ENCODE assay signal across 16 cellular contexts in genomic region chrX:25004485-25005032, GRCh38. TPM values are rescaled to one million over a fixed set of nuclear protein-coding genes. Genes with fewer than 3 reads are reported as not detected.
DNase-seq lines count a peak whose midpoint lies in the region; ATAC-seq and TF ChIP-seq lines count a peak whose summit lies in the region.
"Had no signal": no experiment of that assay in that cellular context is flagged by ENCODE, and none has a peak within 500 bp of the region (broad histone marks: within the 10 kb centered on the region; RNA-seq: fewer than 3 reads in every experiment).

No MANE protein-coding gene starts in this region.

- no peak overlapping the region for H3K4ac ChIP-seq in neuronal stem cell (ENCODE audit: low read length)

- H2BK15ac ChIP-seq in neuronal stem cell (ENCODE audit: low read length): no peak overlapping the region

- H3K27me3 ChIP-seq in left ventricle myocardium inferior (ENCODE audit: low read depth): peaks cover 78% of the 10 kb centered on the region
- peaks cover 0 to 75% (median 40%) of the 10 kb centered on the region in 4 donors for H3K27me3 ChIP-seq in esophagus muscularis mucosa
- H3K27me3 ChIP-seq in neuronal stem cell (ENCODE audit: control insufficient read depth in 3 of 3, insufficient read depth in 3 of 3, low read depth in 1 of 3, low read length in 3 of 3): peaks cover 17 to 73% (median 53%) of the 10 kb centered on the region in 3 experiments
- H3K27me3 ChIP-seq in vagina: peaks cover 4% of the 10 kb centered on the region

- DNase-seq in left ventricle myocardium inferior (no peak), cardiac septum (ENCODE audit: low spot score) (no peak), esophagus muscularis mucosa (ENCODE audit: extremely low spot score) (no peak), neuronal stem cell (ENCODE audit: low spot score) (no peak), vagina (ENCODE audit: extremely low spot score in 2 of 2) (no peak)
- DNase-seq in activated T-cell treated with anti-CD3 and anti-CD28 coated beads, Interleukin-2, amount 50 U/mL, for 4 hours: no peak
- no peak for DNase-seq in activated naive CD4-positive, alpha-beta T cell treated with Interleukin-2 at 50 U/mL for 16 hours
- DNase-seq: activated CD8-positive, alpha-beta T cell treated with anti-CD3 and anti-CD28 coated beads, Interleukin-2, amount 10 ng/mL, durations not matched to agents 7 days and 5 days; activated naive CD8-positive, alpha-beta T cell treated with anti-CD3 and anti-CD28 coated beads, Interleukin-2, amount 10 ng/mL, durations not matched to agents 7 days and 5 days; AML-193; effector CD8-positive, alpha-beta T cell; heart right ventricle; NCI-H1694; T-cell had no signal

- TF ChIP-seq EP300 in esophagus muscularis mucosa (IDR thresholded peaks at IDR 0.05): no peak

- H3K27ac ChIP-seq in left ventricle myocardium inferior (replicated peaks) (no peak overlapping the region), esophagus muscularis mucosa (replicated peaks in 1 of 4) (no peak overlapping the region), neuronal stem cell (replicated peaks; ENCODE audit: low read length) (no peak overlapping the region), vagina (no peak overlapping the region)
- H3K27ac ChIP-seq: heart right ventricle had no signal

- H2AK5ac ChIP-seq in neuronal stem cell (ENCODE audit: low read depth, low read length): no peak overlapping the region

- no peak overlapping the region for H2BK5ac ChIP-seq in neuronal stem cell (ENCODE audit: low read length)

- no peak overlapping the region for H2BK12ac ChIP-seq in neuronal stem cell (ENCODE audit: low read length)

- H3K14ac ChIP-seq in neuronal stem cell (ENCODE audit: low read length): no peak overlapping the region

- 41% methylated on average over 39 of the region's 59 CpGs for WGBS in esophagus muscularis mucosa
- no CpG with 5 or more reads among the region's 59 CpGs for WGBS in neuronal stem cell (ENCODE audit: extremely low coverage in 2 of 2, insufficient read length in 2 of 2, insufficient replicate concordance in 1 of 2), 2 donors

- H3K36me3 Mint-ChIP-seq in activated T-cell treated with anti-CD3 and anti-CD28 coated beads, Interleukin-2, amount 50 U/mL, for 4 hours (ENCODE audit: insufficient read depth): no peaks in the 10 kb centered on the region
- H3K36me3 Mint-ChIP-seq: T-cell had no signal

- H3K9me3 ChIP-seq in left ventricle myocardium inferior (replicated peaks) (no peaks in the 10 kb centered on the region), esophagus muscularis mucosa (no peaks in the 10 kb centered on the region), neuronal stem cell (replicated peaks in 1 of 2; ENCODE audit: control insufficient read depth in 2 of 2, insufficient read depth in 1 of 2, low read depth in 1 of 2, low read length in 2 of 2) (no peaks in the 10 kb centered on the region), vagina (no peaks in the 10 kb centered on the region)
- H3K9me3 ChIP-seq: heart right ventricle had no signal

- intact Hi-C loops in left ventricle myocardium inferior (cut with micrococcal nuclease): no loop called here
- intact Hi-C loops in cardiac septum (cut with DNase I): no loop called here
- intact Hi-C loops in esophagus muscularis mucosa (cut with DNase I): no loop called here
- intact Hi-C loops in vagina (cut with DNase I): no loop called here

- H3K27me3 Mint-ChIP-seq in activated T-cell treated with anti-CD3 and anti-CD28 coated beads, Interleukin-2, amount 50 U/mL, for 4 hours (ENCODE audit: low read depth): peaks cover 46% of the 10 kb centered on the region

- H3K18ac ChIP-seq in neuronal stem cell (ENCODE audit: low read length): peak overlapping the region; percentile 28

- no peak overlapping the region for H4K8ac ChIP-seq in neuronal stem cell (ENCODE audit: low read depth, low read length)

- no peak for TF ChIP-seq CTCF in left ventricle myocardium inferior (IDR thresholded peaks at IDR 0.05; ENCODE audit: borderline replicate concordance)
- no peak for TF ChIP-seq CTCF in esophagus muscularis mucosa (IDR thresholded peaks at IDR 0.05)
- TF ChIP-seq CTCF in vagina (IDR thresholded peaks at IDR 0.05): no peak

- H3K4me3 Mint-ChIP-seq in activated T-cell treated with anti-CD3 and anti-CD28 coated beads, Interleukin-2, amount 50 U/mL, for 4 hours: no peak overlapping the region
- H3K4me3 Mint-ChIP-seq: activated CD8-positive, alpha-beta T cell treated with anti-CD3 and anti-CD28 coated beads, Interleukin-2, amount 10 ng/mL, durations not matched to agents 7 days and 5 days had no signal

- H2AFZ ChIP-seq in neuronal stem cell (ENCODE audit: low read length): peak overlapping the region; percentile 68

- H3K36me3 ChIP-seq in left ventricle myocardium inferior (no peaks in the 10 kb centered on the region), esophagus muscularis mucosa (no peaks in the 10 kb centered on the region), neuronal stem cell (replicated peaks in 1 of 2; ENCODE audit: control insufficient read depth in 2 of 2, insufficient read depth in 2 of 2, low read length in 2 of 2) (peaks cover 0 to 3% of the 10 kb centered on the region in 2 donors), vagina (no peaks in the 10 kb centered on the region)
- H3K36me3 ChIP-seq: heart right ventricle had no signal

- H3K9ac ChIP-seq in neuronal stem cell (ENCODE audit: low read depth, low read length, poor library complexity): no peak overlapping the region

- H3K4me1 ChIP-seq in left ventricle myocardium inferior: peaks cover 15% of the 10 kb centered on the region
- peaks cover 11 to 40% (median 30%) of the 10 kb centered on the region in 4 donors for H3K4me1 ChIP-seq in esophagus muscularis mucosa
- peaks cover 0 to 5% of the 10 kb centered on the region in 2 donors for H3K4me1 ChIP-seq in neuronal stem cell (ENCODE audit: control insufficient read depth in 2 of 2, insufficient read depth in 1 of 2, low read depth in 1 of 2, low read length in 2 of 2)
- peaks cover 14% of the 10 kb centered on the region for H3K4me1 ChIP-seq in vagina

- H3K79me1 ChIP-seq in neuronal stem cell (ENCODE audit: low read depth, low read length): no peaks in the 10 kb centered on the region

- ATAC-seq in HG03095 (IDR thresholded peaks at IDR 0.05; ENCODE audit: unreplicated experiment): no peak
- no peak for ATAC-seq in activated T-cell treated with anti-CD3 and anti-CD28 coated beads, Interleukin-2, amount 50 U/mL, for 4 hours
- ATAC-seq: activated CD8-positive, alpha-beta T cell treated with anti-CD3 and anti-CD28 coated beads, Interleukin-2, amount 10 ng/mL, durations not matched to agents 7 days and 5 days; T-cell had no signal

- no peak overlapping the region for H4K91ac ChIP-seq in neuronal stem cell (ENCODE audit: low read depth, low read length, poor library complexity)

- H2BK120ac ChIP-seq in neuronal stem cell (ENCODE audit: low read depth, low read length): no peak overlapping the region

- TF ChIP-seq POLR2A in esophagus muscularis mucosa (IDR thresholded peaks at IDR 0.05; ENCODE audit: low read depth) (no peak), vagina (IDR thresholded peaks at IDR 0.05) (no peak)

- H3K4me3 ChIP-seq in left ventricle myocardium inferior (peak overlapping the region; percentile 49), esophagus muscularis mucosa (peak overlapping the region; percentile 25 to 34 (median 30)), neuronal stem cell (ENCODE audit: low read length in 2 of 2) (peak overlapping the region in 1 of 2 donors; percentile 28), vagina (peak overlapping the region; percentile 3 to 16)

- H3K4me2 ChIP-seq in neuronal stem cell (ENCODE audit: insufficient read depth, low read length, poor library complexity, severe bottlenecking): peak overlapping the region; percentile 18

- no peaks in the 10 kb centered on the region for H3K9me3 Mint-ChIP-seq in activated T-cell treated with anti-CD3 and anti-CD28 coated beads, Interleukin-2, amount 50 U/mL, for 4 hours
- H3K9me3 Mint-ChIP-seq: activated naive CD8-positive, alpha-beta T cell treated with anti-CD3 and anti-CD28 coated beads, Interleukin-2, amount 10 ng/mL, durations not matched to agents 7 days and 5 days; T-cell had no signal

- no peak overlapping the region for H3K23ac ChIP-seq in neuronal stem cell (ENCODE audit: low read depth, low read length, poor library complexity)

- peaks cover 10% of the 10 kb centered on the region for H3K4me1 Mint-ChIP-seq in activated T-cell treated with anti-CD3 and anti-CD28 coated beads, Interleukin-2, amount 50 U/mL, for 4 hours (ENCODE audit: low read depth)

RNA-seq across cellular contexts. Expression of gene ARX, which starts 11.2 kb away (rescaled TPM):
- total RNA-seq in left ventricle myocardium inferior (not detected), cardiac septum (not detected), esophagus muscularis mucosa (not detected), vagina (not detected)
- polyA plus RNA-seq in neuronal stem cell (2013, experiment 1 of 2): 1.4 TPM
- polyA plus RNA-seq in neuronal stem cell (2013, experiment 2 of 2): 1.4 TPM
- total RNA-seq in activated T-cell treated with anti-CD3 and anti-CD28 coated beads, Interleukin-2, amount 50 U/mL, for 4 hours: not detected
- total RNA-seq: activated CD8-positive, alpha-beta T cell treated with anti-CD3 and anti-CD28 coated beads, Interleukin-2, amount 10 ng/mL, durations not matched to agents 7 days and 5 days; activated naive CD8-positive, alpha-beta T cell treated with anti-CD3 and anti-CD28 coated beads, Interleukin-2, amount 10 ng/mL, durations not matched to agents 7 days and 5 days; mesenteric fat pad; T-cell had no signal
- polyA plus RNA-seq: heart right ventricle had no signal
